In the genomic region with DNA sequence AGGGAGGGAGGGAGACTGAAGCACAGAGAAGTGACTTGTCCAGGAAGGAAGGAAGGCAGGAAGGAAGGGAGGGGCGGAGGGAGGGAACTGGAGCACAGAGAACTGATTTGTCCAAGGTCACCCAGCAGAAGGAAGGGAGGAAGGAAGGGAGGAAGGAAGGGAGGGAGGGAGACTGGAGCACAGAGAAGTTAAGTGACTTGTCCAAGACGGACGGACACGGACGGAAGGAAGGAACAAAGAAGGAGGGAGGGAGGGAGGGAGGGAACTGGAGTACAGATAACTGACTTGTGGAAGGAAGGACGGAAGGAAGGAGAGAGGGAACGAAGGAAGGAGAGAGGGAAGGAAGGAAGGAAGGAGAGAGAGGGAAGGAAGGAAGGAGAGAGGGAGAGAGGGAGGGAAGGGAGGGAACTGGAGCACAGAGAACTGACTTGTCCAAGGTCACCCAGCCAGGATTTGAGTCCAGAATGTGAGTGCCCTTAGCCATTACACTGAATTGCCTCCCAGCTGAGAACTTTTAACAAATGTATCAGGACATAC, we compare ENCODE assay signal across 1 cellular context.
TF ChIP-seq lines count a peak whose summit lies in the region.

No MANE protein-coding gene starts in this region.

TF ChIP-seq in SK-N-SH, 30 proteins besides CTCF, POLR2A, EP300 and RAD21 (continued from another document):
- TF ChIP-seq, protein P1, sequence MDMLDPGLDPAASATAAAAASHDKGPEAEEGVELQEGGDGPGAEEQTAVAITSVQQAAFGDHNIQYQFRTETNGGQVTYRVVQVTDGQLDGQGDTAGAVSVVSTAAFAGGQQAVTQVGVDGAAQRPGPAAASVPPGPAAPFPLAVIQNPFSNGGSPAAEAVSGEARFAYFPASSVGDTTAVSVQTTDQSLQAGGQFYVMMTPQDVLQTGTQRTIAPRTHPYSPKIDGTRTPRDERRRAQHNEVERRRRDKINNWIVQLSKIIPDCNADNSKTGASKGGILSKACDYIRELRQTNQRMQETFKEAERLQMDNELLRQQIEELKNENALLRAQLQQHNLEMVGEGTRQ (IDR thresholded peaks at IDR 0.05; ENCODE audit: borderline replicate concordance, low read depth, low read length), result no peak
